Comparison of ENCODE assay signal across 34 cellular contexts in genomic region chr10:73281097-73281496, GRCh38.
"Had no signal": no experiment of that assay in that cellular context is flagged by ENCODE, and none has a peak within 500 bp of the region (broad histone marks: within the 10 kb centered on the region; RNA-seq: fewer than 3 reads in every experiment).

No MANE protein-coding gene starts in this region.

- H3K36me3 ChIP-seq: MG63 had no signal

- H3K9me3 ChIP-seq: MG63 had no signal

- H3K27me3 ChIP-seq: MG63 had no signal

- H3K4me3 ChIP-seq: MG63 had no signal

- DNase-seq: Karpas-422, Kasumi-1, MG63, MM.1S, MV-4-11, NCI-H1048, NCI-H1092, NCI-H1092 treated with DMSO at 0.1 percent for 48 hours, NCI-H1105, NCI-H1105 treated with DMSO at 0.1 percent for 48 hours, NCI-H1417, NCI-H1417 treated with DMSO at 0.1 percent for 48 hours, NCI-H1436, NCI-H1436 treated with DMSO at 0.1 percent for 48 hours, NCI-H146, NCI-H1694, NCI-H1694 treated with DMSO at 0.1 percent for 48 hours, NCI-H187, NCI-H187 treated with DMSO at 0.1 percent for 48 hours, NCI-H1930, NCI-H2029, NCI-H2029 treated with DMSO at 0.1 percent for 48 hours, NCI-H2081, NCI-H2081 treated with DMSO at 0.1 percent for 48 hours, NCI-H2107, NCI-H2171, NCI-H2171 treated with DMSO at 0.1 percent for 48 hours, NCI-H2227 treated with DMSO at 0.1 percent for 48 hours, NCI-H226, NCI-H345, NCI-H446, NCI-H446 treated with DMSO at 0.1 percent for 48 hours, NCI-H510A, NCI-H510A treated with DMSO at 0.1 percent for 48 hours had no signal
